In genomic region chr5:132865668-132866341, GRCh38 we compare ENCODE assay signal across 1 cellular context.
TF ChIP-seq lines count a peak whose summit lies in the region.

No MANE protein-coding gene starts in this region.

TF ChIP-seq in IMR-90, 13 proteins besides CTCF, POLR2A, EP300 and RAD21 (continued from another document):
- TF ChIP-seq USF2 (IDR thresholded peaks at IDR 0.05; ENCODE audit: low read depth, low read length), result no peak
- no peak for TF ChIP-seq RCOR1 (IDR thresholded peaks at IDR 0.05; ENCODE audit: insufficient replicate concordance, low read length)
- TF ChIP-seq SMC3 (IDR thresholded peaks at IDR 0.05; ENCODE audit: low read depth, low read length), result no peak
- no peak for TF ChIP-seq NFE2L2 (IDR thresholded peaks at IDR 0.05; ENCODE audit: low read depth, low read length)
- no peak for TF ChIP-seq CHD1 (IDR thresholded peaks at IDR 0.05; ENCODE audit: low read depth, low read length)
- TF ChIP-seq FOS (IDR thresholded peaks at IDR 0.05; ENCODE audit: low read depth, low read length), result no peak
- TF ChIP-seq BHLHE40 (IDR thresholded peaks at IDR 0.05; ENCODE audit: low read depth, low read length), result no peak
